In genomic region chr15:58257776-58258325, GRCh38 we compare ENCODE assay signal across 18 cellular contexts.
"Had no signal": no experiment of that assay in that cellular context is flagged by ENCODE, and none has a peak within 500 bp of the region (broad histone marks: within the 10 kb centered on the region; RNA-seq: fewer than 3 reads in every experiment).

No MANE protein-coding gene starts in this region.

- H3K4me3 ChIP-seq: pancreas, tibial nerve, uterus had no signal

- H3K4me1 Mint-ChIP-seq: activated CD4-positive, alpha-beta memory T cell treated with anti-CD3 and anti-CD28 coated beads, Interleukin-2, amount 10 ng/mL, durations not matched to agents 7 days and 5 days; activated naive CD4-positive, alpha-beta T cell treated with anti-CD3 and anti-CD28 coated beads, Interleukin-2, amount 10 ng/mL, durations not matched to agents 7 days and 5 days; naive thymus-derived CD8-positive, alpha-beta T cell had no signal

- H3K4me3 Mint-ChIP-seq: activated CD4-positive, alpha-beta memory T cell treated with anti-CD3 and anti-CD28 coated beads, Interleukin-2, amount 10 ng/mL, durations not matched to agents 7 days and 5 days; activated naive CD4-positive, alpha-beta T cell treated with anti-CD3 and anti-CD28 coated beads, Interleukin-2, amount 10 ng/mL, durations not matched to agents 7 days and 5 days; activated T-cell treated with anti-CD3 and anti-CD28 coated beads, Interleukin-2, amount 50 U/mL, for 24 hours; naive thymus-derived CD8-positive, alpha-beta T cell had no signal

- H3K27ac Mint-ChIP-seq: activated CD4-positive, alpha-beta memory T cell treated with anti-CD3 and anti-CD28 coated beads, Interleukin-2, amount 10 ng/mL, durations not matched to agents 7 days and 5 days; activated naive CD4-positive, alpha-beta T cell treated with anti-CD3 and anti-CD28 coated beads, Interleukin-2, amount 10 ng/mL, durations not matched to agents 7 days and 5 days; activated T-cell treated with anti-CD3 and anti-CD28 coated beads, Interleukin-2, amount 50 U/mL, for 24 hours had no signal

- DNase-seq: activated CD4-positive, alpha-beta memory T cell treated with anti-CD3 and anti-CD28 coated beads, Interleukin-2, amount 10 ng/mL, durations not matched to agents 7 days and 5 days; activated CD4-positive, alpha-beta T cell treated with anti-CD3 and anti-CD28 coated beads for 4 hours; activated naive CD4-positive, alpha-beta T cell treated with anti-CD3 and anti-CD28 coated beads, Interleukin-2, amount 10 ng/mL, durations not matched to agents 7 days and 5 days; activated T-cell treated with anti-CD3 and anti-CD28 coated beads, Interleukin-2, amount 50 U/mL, for 24 hours; erythroblast; hippocampal formation; kidney; left ventricle myocardium superior; mesenchymal stem cell; naive thymus-derived CD8-positive, alpha-beta T cell; pancreas; small intestine; stimulated activated CD4-positive, alpha-beta T cell treated with anti-CD3 and anti-CD28 coated beads, Interleukin-4, amount 100 ng/mL, for 24 hours; stimulated activated naive CD4-positive, alpha-beta T cell treated with Interleukin-2 at 50 U/mL for 16 hours; substantia nigra; uterus had no signal

- H3K9me3 ChIP-seq: pancreas, uterus had no signal

- FAIRE-seq: astrocyte, kidney, pancreas, small intestine had no signal

- H3K27ac ChIP-seq: pancreas, tibial nerve, uterus had no signal

- H3K36me3 Mint-ChIP-seq: activated naive CD4-positive, alpha-beta T cell treated with anti-CD3 and anti-CD28 coated beads, Interleukin-2, amount 10 ng/mL, durations not matched to agents 7 days and 5 days; naive thymus-derived CD8-positive, alpha-beta T cell had no signal

- H3K27me3 ChIP-seq: pancreas, tibial nerve, uterus had no signal

- H3K4me1 ChIP-seq: pancreas, tibial nerve, uterus had no signal

- H3K36me3 ChIP-seq: pancreas, tibial nerve, uterus had no signal

- H3K9me3 Mint-ChIP-seq: activated CD4-positive, alpha-beta memory T cell treated with anti-CD3 and anti-CD28 coated beads, Interleukin-2, amount 10 ng/mL, durations not matched to agents 7 days and 5 days; activated naive CD4-positive, alpha-beta T cell treated with anti-CD3 and anti-CD28 coated beads, Interleukin-2, amount 10 ng/mL, durations not matched to agents 7 days and 5 days; activated T-cell treated with anti-CD3 and anti-CD28 coated beads, Interleukin-2, amount 50 U/mL, for 24 hours; naive thymus-derived CD8-positive, alpha-beta T cell had no signal

- ATAC-seq: left ventricle myocardium superior; naive thymus-derived CD8-positive, alpha-beta T cell; pancreas had no signal
